ENCODE assay signal across 17 cellular contexts in the genomic region with DNA sequence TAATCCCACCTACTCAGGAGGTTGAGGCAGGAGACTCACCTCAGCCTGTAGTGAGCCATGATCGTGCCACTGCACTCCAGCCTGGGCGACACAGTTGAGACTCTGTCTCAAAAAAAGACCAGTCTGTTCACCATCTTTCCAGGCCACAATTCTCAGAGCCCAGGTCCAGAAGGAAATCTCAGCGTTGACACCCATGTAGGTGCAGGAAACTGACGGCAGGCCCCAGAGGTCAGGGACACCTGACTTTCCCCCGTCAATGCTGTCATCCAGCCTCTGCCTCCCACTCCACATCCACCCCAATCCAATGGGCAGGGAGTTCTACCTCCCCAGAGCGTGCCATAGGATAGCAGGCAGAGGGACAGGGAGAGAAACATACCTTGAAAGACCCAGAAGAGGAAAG. TPM values are rescaled to one million over a fixed set of nuclear protein-coding genes. Genes with fewer than 3 reads are reported as not detected.
DNase-seq lines count a peak whose midpoint lies in the region; ATAC-seq and TF ChIP-seq lines count a peak whose summit lies in the region.
"Had no signal": no experiment of that assay in that cellular context is flagged by ENCODE, and none has a peak within 500 bp of the region (broad histone marks: within the 10 kb centered on the region; RNA-seq: fewer than 3 reads in every experiment).

No MANE protein-coding gene starts in this region.

- peaks cover 5% of the 10 kb centered on the region for H3K79me1 ChIP-seq in trophoblast cell (ENCODE audit: low read length)

- no peak overlapping the region for H3K4ac ChIP-seq in trophoblast cell (ENCODE audit: low read depth, low read length)

- intact Hi-C loops in lower leg skin (cut with DNase I; ENCODE audit: low total_unique reads) = no loop called here

- no peaks in the 10 kb centered on the region for H3K79me2 ChIP-seq in trophoblast cell (ENCODE audit: control insufficient read depth, insufficient read depth, low read length, poor library complexity)

- H3K14ac ChIP-seq in trophoblast cell (ENCODE audit: low read length) = no peak overlapping the region

- peaks cover 47% of the 10 kb centered on the region for H3K4me1 Mint-ChIP-seq in stimulated activated naive CD8-positive, alpha-beta T cell treated with anti-CD3 and anti-CD28 coated beads, Interleukin-15, Interleukin-2, amounts not matched to agents 100 ng/mL and 50 ng/mL, for 24 hours (ENCODE audit: low read depth)
- peaks cover 27% of the 10 kb centered on the region for H3K4me1 Mint-ChIP-seq in activated T-helper 17 cell treated with anti-CD3 and anti-CD28 coated beads, Interleukin-2, amount 50 U/mL, for 72 hours
- H3K4me1 Mint-ChIP-seq in mesothelial cell of epicardium = peaks cover 18% of the 10 kb centered on the region

- H2BK12ac ChIP-seq in trophoblast cell (ENCODE audit: low read length) = no peak overlapping the region

- H3K23ac ChIP-seq in trophoblast cell (ENCODE audit: low read length) = no peak overlapping the region

- no peak overlapping the region for H2AK5ac ChIP-seq in trophoblast cell (ENCODE audit: low read length)

- H3K36me3 Mint-ChIP-seq in stimulated activated naive CD8-positive, alpha-beta T cell treated with anti-CD3 and anti-CD28 coated beads, Interleukin-15, Interleukin-2, amounts not matched to agents 100 ng/mL and 50 ng/mL, for 24 hours (ENCODE audit: low read depth) = peaks cover 24% of the 10 kb centered on the region
- H3K36me3 Mint-ChIP-seq in activated T-helper 17 cell treated with anti-CD3 and anti-CD28 coated beads, Interleukin-2, amount 50 U/mL, for 72 hours (ENCODE audit: low read depth) = peaks cover 29% of the 10 kb centered on the region
- peaks cover 12% of the 10 kb centered on the region for H3K36me3 Mint-ChIP-seq in mesothelial cell of epicardium

- TF ChIP-seq CTCF in mesothelial cell of epicardium (IDR thresholded peaks at IDR 0.05; ENCODE audit: unreplicated experiment) = no peak
- TF ChIP-seq CTCF in lower leg skin (IDR thresholded peaks at IDR 0.05) = no peak

- 83 to 86% methylated on average over 6 of the region's 6 CpGs for WGBS in lower leg skin, 2 donors
- WGBS in trophoblast cell (ENCODE audit: extremely low coverage, insufficient coverage, insufficient read length) = no CpG with 5 or more reads among the region's 6 CpGs

- no peak overlapping the region for H4K8ac ChIP-seq in trophoblast cell (ENCODE audit: low read depth, low read length)

- no peaks in the 10 kb centered on the region for H3K27me3 Mint-ChIP-seq in stimulated activated naive CD8-positive, alpha-beta T cell treated with anti-CD3 and anti-CD28 coated beads, Interleukin-15, Interleukin-2, amounts not matched to agents 100 ng/mL and 50 ng/mL, for 24 hours
- H3K27me3 Mint-ChIP-seq in activated T-helper 17 cell treated with anti-CD3 and anti-CD28 coated beads, Interleukin-2, amount 50 U/mL, for 72 hours = no peaks in the 10 kb centered on the region
- H3K27me3 Mint-ChIP-seq in mesothelial cell of epicardium (ENCODE audit: low read depth) = no peaks in the 10 kb centered on the region

- no peak overlapping the region for H2BK5ac ChIP-seq in trophoblast cell (ENCODE audit: low read depth, low read length, poor library complexity)

- H2AFZ ChIP-seq in trophoblast cell (ENCODE audit: insufficient read depth, low read length, poor library complexity) = no peak overlapping the region

- no peak overlapping the region for H4K91ac ChIP-seq in trophoblast cell (ENCODE audit: low read depth, low read length)

- H3K27ac ChIP-seq in trophoblast cell (ENCODE audit: low read depth, low read length) = no peak overlapping the region
- H3K27ac ChIP-seq: SK-N-MC had no signal

- no peak overlapping the region for H3K9ac ChIP-seq in trophoblast cell (ENCODE audit: low read length)

- no peak overlapping the region for H4K12ac ChIP-seq in trophoblast cell (ENCODE audit: low read depth, low read length)

- no peaks in the 10 kb centered on the region for H3K9me3 ChIP-seq in trophoblast cell (ENCODE audit: insufficient read depth, low read depth, low read length)
- H3K9me3 ChIP-seq: HAP-1 had no signal

- no peaks in the 10 kb centered on the region for H3K27me3 ChIP-seq in trophoblast cell (ENCODE audit: insufficient read depth, low read length)

- no peak overlapping the region for H3K4me2 ChIP-seq in trophoblast cell (ENCODE audit: low read length)

- H3K4me3 ChIP-seq in lower leg skin (ENCODE audit: low read depth, poor library complexity, severe bottlenecking) (no peak overlapping the region), trophoblast cell (ENCODE audit: low read depth, low read length) (no peak overlapping the region)
- H3K4me3 ChIP-seq: HAP-1 had no signal

- H3K36me3 ChIP-seq in trophoblast cell (ENCODE audit: control insufficient read depth in 1 of 2, insufficient read depth in 2 of 2, low read length in 2 of 2) = peaks cover 14 to 16% of the 10 kb centered on the region in 2 experiments

- H3K4me3 Mint-ChIP-seq in stimulated activated naive CD8-positive, alpha-beta T cell treated with anti-CD3 and anti-CD28 coated beads, Interleukin-15, Interleukin-2, amounts not matched to agents 100 ng/mL and 50 ng/mL, for 24 hours = no peak overlapping the region
- peak overlapping the region; percentile 84 for H3K4me3 Mint-ChIP-seq in activated T-helper 17 cell treated with anti-CD3 and anti-CD28 coated beads, Interleukin-2, amount 50 U/mL, for 72 hours
- H3K4me3 Mint-ChIP-seq in mesothelial cell of epicardium = peak overlapping the region; percentile 14

- DNase-seq in stimulated activated naive CD8-positive, alpha-beta T cell treated with anti-CD3 and anti-CD28 coated beads, Interleukin-15, Interleukin-2, amounts not matched to agents 100 U/mL and 50 U/mL, for 24 hours = no peak
- DNase-seq in mesothelial cell of epicardium (ENCODE audit: low spot score in 2 of 2, unreplicated experiment in 2 of 2) = no peak
- no peak for DNase-seq in lower leg skin (ENCODE audit: low spot score in 2 of 2)
- DNase-seq in trophoblast cell = no peak
- no peak for DNase-seq in GM03348 (ENCODE audit: low spot score)
- DNase-seq: CD4-positive, alpha-beta memory T cell; central memory CD4-positive, alpha-beta T cell; DMS153; KG1; midbrain; NCI-H146; NCI-H524; RPMI8226 had no signal

- H3K4me1 ChIP-seq in trophoblast cell (ENCODE audit: control insufficient read depth in 1 of 2, insufficient read depth in 2 of 2, low read length in 2 of 2) = peaks cover 5 to 12% of the 10 kb centered on the region in 2 experiments

- no peak overlapping the region for H2BK120ac ChIP-seq in trophoblast cell (ENCODE audit: insufficient read depth, low read length, poor library complexity)

- H3K18ac ChIP-seq in trophoblast cell (ENCODE audit: low read length) = no peak overlapping the region

- no peak for TF ChIP-seq POLR2A in lower leg skin (IDR thresholded peaks at IDR 0.05)

- H3K27ac Mint-ChIP-seq in stimulated activated naive CD8-positive, alpha-beta T cell treated with anti-CD3 and anti-CD28 coated beads, Interleukin-15, Interleukin-2, amounts not matched to agents 100 ng/mL and 50 ng/mL, for 24 hours = peak overlapping the region; percentile 36
- H3K27ac Mint-ChIP-seq in activated T-helper 17 cell treated with anti-CD3 and anti-CD28 coated beads, Interleukin-2, amount 50 U/mL, for 72 hours = no peak overlapping the region
- H3K27ac Mint-ChIP-seq in mesothelial cell of epicardium = no peak overlapping the region

- H3K9me3 Mint-ChIP-seq in stimulated activated naive CD8-positive, alpha-beta T cell treated with anti-CD3 and anti-CD28 coated beads, Interleukin-15, Interleukin-2, amounts not matched to agents 100 ng/mL and 50 ng/mL, for 24 hours = no peaks in the 10 kb centered on the region
- H3K9me3 Mint-ChIP-seq in activated T-helper 17 cell treated with anti-CD3 and anti-CD28 coated beads, Interleukin-2, amount 50 U/mL, for 72 hours = no peaks in the 10 kb centered on the region
- no peaks in the 10 kb centered on the region for H3K9me3 Mint-ChIP-seq in mesothelial cell of epicardium

- ATAC-seq in stimulated activated naive CD8-positive, alpha-beta T cell treated with anti-CD3 and anti-CD28 coated beads, Interleukin-15, Interleukin-2, amounts not matched to agents 100 U/mL and 50 U/mL, for 24 hours = no peak
- ATAC-seq in activated T-helper 17 cell treated with anti-CD3 and anti-CD28 coated beads, Interleukin-2, amount 50 U/mL, for 72 hours (replicated peaks) = no peak

RNA-seq across cellular contexts. Expression of gene GRK2, which starts 5.9 kb away (rescaled TPM):
- total RNA-seq in activated T-helper 17 cell treated with anti-CD3 and anti-CD28 coated beads, Interleukin-2, amount 50 U/mL, for 72 hours = 100 to 1,000 TPM; 197 to 265 TPM
- total RNA-seq in mesothelial cell of epicardium (46.4 to 48.4 TPM (median 46.5 TPM) in 3 replicates), lower leg skin (100 to 1,000 TPM in 3 of 4 donors, 10 to 100 TPM in 1; 81.1 to 127 (median 114) TPM)
- polyA plus RNA-seq in trophoblast cell (2013) = 22.3 and 22.9 TPM in 2 replicates

RNA-seq across cellular contexts. Expression of gene ANKRD13D, which starts 28.7 kb away (rescaled TPM):
- 100 to 1,000 TPM; 102 to 137 TPM for total RNA-seq in activated T-helper 17 cell treated with anti-CD3 and anti-CD28 coated beads, Interleukin-2, amount 50 U/mL, for 72 hours
- total RNA-seq in mesothelial cell of epicardium (71.3 to 78.5 TPM (median 76.5 TPM) in 3 replicates), lower leg skin (10 to 100 TPM; 60.5 to 84.7 (median 72.8) TPM)
- polyA plus RNA-seq in trophoblast cell (2013) = 20.5 and 20.9 TPM in 2 replicates

RNA-seq across cellular contexts. Expression of gene SSH3, which starts 42.9 kb away (rescaled TPM):
- 10 to 100 TPM; 15.8 to 22.0 TPM for total RNA-seq in activated T-helper 17 cell treated with anti-CD3 and anti-CD28 coated beads, Interleukin-2, amount 50 U/mL, for 72 hours
- total RNA-seq in mesothelial cell of epicardium (50.4 to 59.0 TPM (median 55.4 TPM) in 3 replicates), lower leg skin (10 to 100 TPM; 58.6 to 71.0 (median 62.0) TPM)
- polyA plus RNA-seq in trophoblast cell (2013) = 85.6 and 93.4 TPM in 2 replicates
